ENCODE assay signal across 8 cellular contexts in genomic region chr4:89111833-89112563, GRCh38.
DNase-seq lines count a peak whose midpoint lies in the region; ATAC-seq lines count a peak whose summit lies in the region.

No MANE protein-coding gene starts in this region.

- H3K36me3 ChIP-seq in effector memory CD4-positive, alpha-beta T cell (ENCODE audit: control insufficient read depth, insufficient read depth, low read length), result no peaks in the 10 kb centered on the region
- no peaks in the 10 kb centered on the region for H3K36me3 ChIP-seq in mucosa of rectum (ENCODE audit: control insufficient read depth in 2 of 2, insufficient read depth in 2 of 2, low read length in 2 of 2)

- peaks cover 6% of the 10 kb centered on the region for H3K4me1 ChIP-seq in effector memory CD4-positive, alpha-beta T cell (ENCODE audit: control insufficient read depth, insufficient read depth, low read length, poor library complexity, severe bottlenecking)
- peaks cover 15% of the 10 kb centered on the region in 2 donors for H3K4me1 ChIP-seq in mucosa of rectum (ENCODE audit: control insufficient read depth in 2 of 2, insufficient read depth in 2 of 2, low read length in 2 of 2)

- no peaks in the 10 kb centered on the region for H3K9me3 ChIP-seq in effector memory CD4-positive, alpha-beta T cell (ENCODE audit: control insufficient read depth, low read length)
- H3K9me3 ChIP-seq in mucosa of rectum (ENCODE audit: control insufficient read depth in 2 of 2, low read length in 2 of 2), result no peaks in the 10 kb centered on the region

- H3K27ac ChIP-seq in effector memory CD4-positive, alpha-beta T cell (ENCODE audit: insufficient read depth, low read length, poor library complexity, severe bottlenecking), result peak overlapping the region; percentile 71
- H3K27ac ChIP-seq in mucosa of rectum (ENCODE audit: low read depth in 2 of 2, low read length in 2 of 2), result peak overlapping the region; percentile 85 to 88

- no peaks in the 10 kb centered on the region for H3K27me3 ChIP-seq in effector memory CD4-positive, alpha-beta T cell (replicated peaks; ENCODE audit: control insufficient read depth, insufficient read depth, low read length, poor library complexity, severe bottlenecking)
- H3K27me3 ChIP-seq in mucosa of rectum (ENCODE audit: control insufficient read depth in 2 of 2, insufficient read depth in 2 of 2, low read length in 2 of 2), result peaks cover 0 to 3% of the 10 kb centered on the region in 2 donors

- in situ Hi-C loops in ACHN (cut with HindIII; ENCODE audit: low pct_ligation_motif_present, low pct_unique_long_range_greater_than_20kb, low sequenced_read_pairs), result no loop called here

- DNase-seq in ACHN (peak; percentile 13), RKO (ENCODE audit: low spot score) (peak; percentile 76)
- DNase-seq in effector memory CD4-positive, alpha-beta T cell, result no peak

- no peak for ATAC-seq in GM21528 (IDR thresholded peaks at IDR 0.05; ENCODE audit: low FRiP score, unreplicated experiment)
- ATAC-seq in HG03378 (IDR thresholded peaks at IDR 0.05; ENCODE audit: unreplicated experiment), result no peak
- ATAC-seq in HG03159 (IDR thresholded peaks at IDR 0.05; ENCODE audit: unreplicated experiment), result no peak

- peak overlapping the region; percentile 94 for H3K4me3 ChIP-seq in GM08714 (ENCODE audit: low read length)
- H3K4me3 ChIP-seq in effector memory CD4-positive, alpha-beta T cell (ENCODE audit: insufficient read depth, low read depth, low read length, poor library complexity, severe bottlenecking), result peak overlapping the region; percentile 92
- H3K4me3 ChIP-seq in mucosa of rectum (ENCODE audit: low read length in 2 of 2), result peak overlapping the region; percentile 83 to 94

- peak overlapping the region; percentile 85 to 86 for H3K9ac ChIP-seq in mucosa of rectum (ENCODE audit: low read depth in 1 of 2, low read length in 2 of 2)

Comparison
In these comparisons a context has a peak if more than half of its experiments do, and no peak if none do; other contexts are left out.
1. DNase-seq: peak in ACHN (single experiment) and RKO (single experiment); none in effector memory CD4-positive, alpha-beta T cell (0 of 3).
2. Peak in every context shown above with its lines, with median percentiles within 50 percentile points of each other: H3K4me3 ChIP-seq.